In genomic region chr1:175132456-175132855, GRCh38 we compare ENCODE assay signal across 20 cellular contexts.
DNase-seq lines count a peak whose midpoint lies in the region; ATAC-seq and TF ChIP-seq lines count a peak whose summit lies in the region.
"Had no signal": no experiment of that assay in that cellular context is flagged by ENCODE, and none has a peak within 500 bp of the region (broad histone marks: within the 10 kb centered on the region; RNA-seq: fewer than 3 reads in every experiment).

No MANE protein-coding gene starts in this region.

- H3K9me3 Mint-ChIP-seq in activated T-cell treated with anti-CD3 and anti-CD28 coated beads, Interleukin-2, amount 50 U/mL, for 4 hours, result no peaks in the 10 kb centered on the region
- H3K9me3 Mint-ChIP-seq: naive thymus-derived CD4-positive, alpha-beta T cell had no signal

- H3K27me3 Mint-ChIP-seq in activated T-cell treated with anti-CD3 and anti-CD28 coated beads, Interleukin-2, amount 50 U/mL, for 4 hours (ENCODE audit: low read depth), result peaks cover 22% of the 10 kb centered on the region

- intact Hi-C loops in head of caudate nucleus (cut with DNase I), result no loop called here

- H3K36me3 ChIP-seq in stomach smooth muscle (ENCODE audit: control insufficient read depth in 2 of 2, insufficient read depth in 2 of 2, low read length in 2 of 2), result no peaks in the 10 kb centered on the region
- H3K36me3 ChIP-seq: left ventricle myocardium inferior had no signal

- peak overlapping the region in 1 of 2 donors; percentile 8 for H3K4me3 ChIP-seq in stomach smooth muscle (ENCODE audit: low read length in 2 of 2)
- H3K4me3 ChIP-seq: left ventricle myocardium inferior had no signal

- H3K9ac ChIP-seq in stomach smooth muscle (ENCODE audit: low read length in 2 of 2), result no peak overlapping the region

- no peaks in the 10 kb centered on the region for H3K4me1 Mint-ChIP-seq in activated T-cell treated with anti-CD3 and anti-CD28 coated beads, Interleukin-2, amount 50 U/mL, for 4 hours (ENCODE audit: low read depth)

- no peak overlapping the region for H3K4me3 Mint-ChIP-seq in activated T-cell treated with anti-CD3 and anti-CD28 coated beads, Interleukin-2, amount 50 U/mL, for 4 hours
- H3K4me3 Mint-ChIP-seq: naive thymus-derived CD4-positive, alpha-beta T cell; WTC11 had no signal

- H3K4me1 ChIP-seq in foreskin keratinocyte, result no peaks in the 10 kb centered on the region
- peaks cover 53% of the 10 kb centered on the region for H3K4me1 ChIP-seq in stomach smooth muscle (ENCODE audit: control insufficient read depth, insufficient read depth, low read length)

- peak; percentile 12 for DNase-seq in ELR (ENCODE audit: low read depth)
- DNase-seq in amniotic stem cell (lab: John Stamatoyannopoulos, UW), result peak; percentile 15
- peak in 1 of 2 donors; percentile 57 for DNase-seq in foreskin keratinocyte
- no peak for DNase-seq in SIG-M5 (lab: John Stamatoyannopoulos, UW)
- DNase-seq in head of caudate nucleus, result no peak
- DNase-seq in activated T-cell treated with anti-CD3 and anti-CD28 coated beads, Interleukin-2, amount 50 U/mL, for 4 hours, result no peak
- DNase-seq: activated CD8-positive, alpha-beta memory T cell treated with anti-CD3 and anti-CD28 coated beads for 24 hours; aorta; C1 segment of cervical spinal cord; DND-41; H7; left ventricle myocardium inferior; naive thymus-derived CD4-positive, alpha-beta T cell; NCI-H82; RPMI8226; stimulated activated CD4-positive, alpha-beta T cell treated with anti-CD3 and anti-CD28 coated beads, Interleukin-12 subunit alpha, Interleukin-12 subunit beta, amount 100 ng/mL, for 4 hours; stimulated activated naive CD4-positive, alpha-beta T cell had no signal

- H3K9me3 ChIP-seq in stomach smooth muscle (ENCODE audit: control insufficient read depth in 2 of 2, low read length in 2 of 2), result no peaks in the 10 kb centered on the region
- H3K9me3 ChIP-seq: left ventricle myocardium inferior had no signal

- no peaks in the 10 kb centered on the region for H3K36me3 Mint-ChIP-seq in activated T-cell treated with anti-CD3 and anti-CD28 coated beads, Interleukin-2, amount 50 U/mL, for 4 hours (ENCODE audit: insufficient read depth)

- no peak for TF ChIP-seq CTCF in foreskin keratinocyte (conservative IDR thresholded peaks at IDR 0.05)

- peak; percentile 22 for ATAC-seq in foreskin keratinocyte
- ATAC-seq in activated T-cell treated with anti-CD3 and anti-CD28 coated beads, Interleukin-2, amount 50 U/mL, for 4 hours, result no peak
- ATAC-seq: HepG2; naive thymus-derived CD4-positive, alpha-beta T cell; WTC11 had no signal

- H3K27ac ChIP-seq in foreskin keratinocyte, result no peak overlapping the region
- H3K27ac ChIP-seq in stomach smooth muscle (ENCODE audit: low read length), result peak overlapping the region; percentile 50
- H3K27ac ChIP-seq: left ventricle myocardium inferior had no signal

- H3K27me3 ChIP-seq in foreskin keratinocyte, result peaks cover 9% of the 10 kb centered on the region
- no peaks in the 10 kb centered on the region for H3K27me3 ChIP-seq in stomach smooth muscle (ENCODE audit: control insufficient read depth in 1 of 2, insufficient read depth in 2 of 2, low read length in 2 of 2)

Comparison
In these comparisons a context has a peak if more than half of its experiments do, and no peak if none do; other contexts are left out.
1. DNase-seq: peak in ELR (single experiment) and amniotic stem cell (single experiment); none in SIG-M5 (single experiment), head of caudate nucleus (0 of 42) and activated T-cell treated with anti-CD3 and anti-CD28 coated beads, Interleukin-2, amount 50 U/mL, for 4 hours (single experiment).